7 cellular contexts compared by ENCODE assay signal in genomic region chr10:22475857-22476600, GRCh38.
DNase-seq lines count a peak whose midpoint lies in the region; ATAC-seq and TF ChIP-seq lines count a peak whose summit lies in the region.

No MANE protein-coding gene starts in this region.

- WGBS in prostate gland: 3% methylated on average over 42 of the region's 85 CpGs

- no peak overlapping the region for H3K27ac Mint-ChIP-seq in activated CD8-positive, alpha-beta T cell treated with anti-CD3 and anti-CD28 coated beads, Interleukin-2, amount 10 ng/mL, durations not matched to agents 7 days and 5 days

- no peaks in the 10 kb centered on the region for H3K36me3 Mint-ChIP-seq in activated CD8-positive, alpha-beta T cell treated with anti-CD3 and anti-CD28 coated beads, Interleukin-2, amount 10 ng/mL, durations not matched to agents 7 days and 5 days (ENCODE audit: low read depth)

- no peak overlapping the region for H3K4me2 ChIP-seq in PC-9

- intact Hi-C loops in prostate gland (cut with DNase I): no loop called here
- intact Hi-C loops in PC-9 (cut with micrococcal nuclease; ENCODE audit: unreplicated experiment): no loop called here

- peak; percentile 40 for DNase-seq in activated CD8-positive, alpha-beta T cell treated with anti-CD3 and anti-CD28 coated beads, Interleukin-2, amount 10 ng/mL, durations not matched to agents 7 days and 5 days
- peak in 1 of 2 donors; percentile 4 for DNase-seq in foreskin keratinocyte
- no peak for DNase-seq in prostate gland (ENCODE audit: low spot score)
- no peak for DNase-seq in NCI-H2107 treated with DMSO at 0.1 percent for 48 hours (lab: John Stamatoyannopoulos, UW; ENCODE audit: unreplicated experiment)
- DNase-seq in PC-9: no peak

- H3K4me3 ChIP-seq in prostate gland: peak overlapping the region; percentile 20 to 32
- no peak overlapping the region for H3K4me3 ChIP-seq in PC-9

- no peaks in the 10 kb centered on the region for H3K9me2 ChIP-seq in PC-9 (ENCODE audit: insufficient read depth)

- ATAC-seq in GM21723 (IDR thresholded peaks at IDR 0.05; ENCODE audit: unreplicated experiment) (peak; percentile 48), foreskin keratinocyte (peak; percentile 30), HG02623 (IDR thresholded peaks at IDR 0.05; ENCODE audit: unreplicated experiment) (no peak)
- ATAC-seq in activated CD8-positive, alpha-beta T cell treated with anti-CD3 and anti-CD28 coated beads, Interleukin-2, amount 10 ng/mL, durations not matched to agents 7 days and 5 days: peak; percentile 66

- POLR2A ChIA-PET in activated CD8-positive, alpha-beta T cell treated with anti-CD3 and anti-CD28 coated beads, Interleukin-2, amount 10 ng/mL, durations not matched to agents 7 days and 5 days (lab: Charles Lee): no interaction called here
- POLR2A ChIA-PET in PC-9 (lab: Charles Lee; ENCODE audit: unreplicated experiment): no interaction called here

- BruUV-seq in PC-9 (replicated peaks; lab: Mats Ljungman, UMichigan): no TSS peak

- H3K4me1 Mint-ChIP-seq in activated CD8-positive, alpha-beta T cell treated with anti-CD3 and anti-CD28 coated beads, Interleukin-2, amount 10 ng/mL, durations not matched to agents 7 days and 5 days (ENCODE audit: low read depth): peaks cover 17% of the 10 kb centered on the region

- H3K4me1 ChIP-seq in foreskin keratinocyte: no peaks in the 10 kb centered on the region
- peaks cover 6% of the 10 kb centered on the region for H3K4me1 ChIP-seq in prostate gland (replicated peaks)
- no peaks in the 10 kb centered on the region for H3K4me1 ChIP-seq in PC-9 (replicated peaks; ENCODE audit: insufficient read depth)

- no peaks in the 10 kb centered on the region for H3K9me3 Mint-ChIP-seq in activated CD8-positive, alpha-beta T cell treated with anti-CD3 and anti-CD28 coated beads, Interleukin-2, amount 10 ng/mL, durations not matched to agents 7 days and 5 days (ENCODE audit: insufficient read depth)

- H3K27ac ChIP-seq in foreskin keratinocyte (no peak overlapping the region), prostate gland (no peak overlapping the region), PC-9 (no peak overlapping the region)

- peaks cover 98% of the 10 kb centered on the region for H3K27me3 ChIP-seq in foreskin keratinocyte
- H3K27me3 ChIP-seq in prostate gland (replicated peaks; ENCODE audit: insufficient read depth): peaks cover 13% of the 10 kb centered on the region
- no peaks in the 10 kb centered on the region for H3K27me3 ChIP-seq in PC-9 (ENCODE audit: insufficient read depth, low read depth)

- H4K20me1 ChIP-seq in PC-9 (ENCODE audit: insufficient read depth): no peaks in the 10 kb centered on the region

- no peaks in the 10 kb centered on the region for H3K9me3 ChIP-seq in prostate gland
- no peaks in the 10 kb centered on the region for H3K9me3 ChIP-seq in PC-9 (ENCODE audit: insufficient read depth, low read depth)

- CTCF ChIA-PET in activated CD8-positive, alpha-beta T cell treated with anti-CD3 and anti-CD28 coated beads, Interleukin-2, amount 10 ng/mL, durations not matched to agents 7 days and 5 days (lab: Charles Lee): interaction anchor here (1.3 kb wide), 1 partner anchor 39 kb away, joined by 3 read pairs; no protein-coding TSS in a partner anchor
- CTCF ChIA-PET in PC-9 (lab: Charles Lee): no interaction called here

- H3K36me3 ChIP-seq in prostate gland (no peaks in the 10 kb centered on the region), PC-9 (ENCODE audit: low read depth) (no peaks in the 10 kb centered on the region)

- TF ChIP-seq CTCF in foreskin keratinocyte (conservative IDR thresholded peaks at IDR 0.05): no peak
- TF ChIP-seq CTCF in prostate gland (IDR thresholded peaks at IDR 0.05): no peak
- TF ChIP-seq CTCF in PC-9 (conservative IDR thresholded peaks at IDR 0.05): no peak

- H2AFZ ChIP-seq in PC-9: no peak overlapping the region

- H3K79me2 ChIP-seq in PC-9 (ENCODE audit: low read depth): no peaks in the 10 kb centered on the region

- TF ChIP-seq POLR2A in prostate gland (IDR thresholded peaks at IDR 0.05): no peak

- H3K4me3 Mint-ChIP-seq in activated CD8-positive, alpha-beta T cell treated with anti-CD3 and anti-CD28 coated beads, Interleukin-2, amount 10 ng/mL, durations not matched to agents 7 days and 5 days: peak overlapping the region; percentile 76

- peaks cover 65% of the 10 kb centered on the region for H3K27me3 Mint-ChIP-seq in activated CD8-positive, alpha-beta T cell treated with anti-CD3 and anti-CD28 coated beads, Interleukin-2, amount 10 ng/mL, durations not matched to agents 7 days and 5 days (ENCODE audit: low read depth)

- no peaks in the 10 kb centered on the region for H3F3A ChIP-seq in PC-9 (ENCODE audit: insufficient read depth, low read depth)
